In the genomic region with DNA sequence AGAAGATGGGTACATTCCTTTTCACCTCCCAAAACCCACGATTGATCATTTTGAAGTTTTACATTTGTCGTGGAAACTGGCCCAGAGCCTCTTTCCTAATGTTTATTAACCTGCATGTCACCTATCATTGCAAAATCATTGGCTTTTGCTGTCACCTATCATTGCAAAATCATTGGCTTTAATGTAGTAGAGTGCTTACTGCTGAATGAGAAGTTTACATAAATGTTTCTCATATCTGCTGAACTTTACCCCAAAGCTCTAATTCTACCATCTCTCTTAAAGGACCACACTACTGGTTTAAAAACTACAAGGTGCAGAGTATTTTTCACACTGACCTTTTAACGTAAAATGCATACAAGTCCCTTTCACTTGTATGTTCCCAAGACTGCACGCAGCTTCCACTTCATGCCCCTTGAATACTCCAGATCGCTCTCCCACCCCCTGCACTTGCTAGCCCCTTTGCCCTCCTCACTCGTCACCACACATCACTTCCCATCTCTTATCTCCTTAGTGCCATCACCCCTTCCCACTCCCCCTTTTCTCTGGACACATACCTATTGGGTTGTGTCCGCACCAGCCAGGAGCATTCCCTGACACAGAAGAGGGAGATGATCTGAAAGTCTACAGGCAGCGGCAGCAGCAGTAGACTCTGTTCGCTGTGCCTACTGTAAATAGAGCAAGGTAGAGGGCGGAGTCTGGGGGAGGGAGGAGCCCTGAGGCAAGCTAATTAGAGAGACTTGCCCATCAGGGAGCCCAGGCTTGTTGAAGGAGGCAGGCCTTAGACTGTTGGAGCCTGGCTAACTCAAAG, we compare ENCODE assay signal across 8 cellular contexts. TPM values are rescaled to one million over a fixed set of nuclear protein-coding genes. Genes with fewer than 3 reads are reported as not detected.
DNase-seq lines count a peak whose midpoint lies in the region; ATAC-seq and TF ChIP-seq lines count a peak whose summit lies in the region.

No MANE protein-coding gene starts in this region.

- CTCF ChIA-PET in CD8-positive, alpha-beta T cell (lab: Charles Lee), result interaction anchor here (1.4 kb wide), 1 partner anchor 9 kb away, joined by 3 read pairs; no protein-coding TSS in a partner anchor

- H3K36me3 ChIP-seq in lower lobe of right lung, result no peaks in the 10 kb centered on the region
- H3K36me3 ChIP-seq in CD8-positive, alpha-beta T cell (ENCODE audit: insufficient read depth, low read length), result no peaks in the 10 kb centered on the region

- ATAC-seq in GM18909 (IDR thresholded peaks at IDR 0.05; ENCODE audit: poor library complexity, unreplicated experiment), result peak; percentile 80
- peak; percentile 92 for ATAC-seq in HG02642 (IDR thresholded peaks at IDR 0.05; ENCODE audit: poor library complexity, unreplicated experiment)
- ATAC-seq in lower lobe of right lung, result peak; percentile 56 to 59
- no peak for ATAC-seq in CD8-positive, alpha-beta T cell
- ATAC-seq in sciatic nerve, result no peak

- no peaks in the 10 kb centered on the region for H3K4me1 Mint-ChIP-seq in CD8-positive, alpha-beta T cell (ENCODE audit: low read depth)

- H3K27ac ChIP-seq in lower lobe of right lung, result no peak overlapping the region
- H3K27ac ChIP-seq in CD8-positive, alpha-beta T cell (ENCODE audit: low read depth, low read length), result no peak overlapping the region

- intact Hi-C loops in lower lobe of right lung (cut with DNase I) (no loop called here), sciatic nerve (cut with DNase I) (no loop called here)
- intact Hi-C loops in CD8-positive, alpha-beta T cell (cut with DNase I, micrococcal nuclease), result no loop called here

- no peaks in the 10 kb centered on the region for H3K9me3 ChIP-seq in lower lobe of right lung
- H3K9me3 ChIP-seq in CD8-positive, alpha-beta T cell (ENCODE audit: low read length), result no peaks in the 10 kb centered on the region

- no peaks in the 10 kb centered on the region for H3K4me1 ChIP-seq in lower lobe of right lung
- no peaks in the 10 kb centered on the region for H3K4me1 ChIP-seq in CD8-positive, alpha-beta T cell (ENCODE audit: insufficient read depth, low read length)

- H3K27ac Mint-ChIP-seq in CD8-positive, alpha-beta T cell, result no peak overlapping the region

- no peaks in the 10 kb centered on the region for H3K36me3 Mint-ChIP-seq in CD8-positive, alpha-beta T cell

- no peak overlapping the region for H3K4me3 ChIP-seq in lower lobe of right lung
- H3K4me3 ChIP-seq in CD8-positive, alpha-beta T cell (ENCODE audit: low read depth, low read length), result no peak overlapping the region

- DNase-seq in NCI-H69 (lab: John Stamatoyannopoulos, UW), result peak; percentile 92
- DNase-seq in lower lobe of right lung, result no peak
- DNase-seq in CD8-positive, alpha-beta T cell, result no peak
- DNase-seq in sciatic nerve (ENCODE audit: low spot score), result no peak
- DNase-seq in midbrain (lab: John Stamatoyannopoulos, UW), result no peak
- DNase-seq in NCI-H1105 treated with DMSO at 0.1 percent for 48 hours (lab: John Stamatoyannopoulos, UW), result no peak

- H3K9me3 Mint-ChIP-seq in CD8-positive, alpha-beta T cell, result no peaks in the 10 kb centered on the region

- POLR2A ChIA-PET in CD8-positive, alpha-beta T cell (lab: Charles Lee), result no interaction called here

- no peaks in the 10 kb centered on the region for H3K27me3 Mint-ChIP-seq in CD8-positive, alpha-beta T cell (ENCODE audit: low read depth)

- no peaks in the 10 kb centered on the region for H3K27me3 ChIP-seq in lower lobe of right lung (ENCODE audit: low read depth)
- no peaks in the 10 kb centered on the region for H3K27me3 ChIP-seq in CD8-positive, alpha-beta T cell (ENCODE audit: insufficient read depth, low read length)

- H3K4me3 Mint-ChIP-seq in CD8-positive, alpha-beta T cell, result no peak overlapping the region

- TF ChIP-seq CTCF in lower lobe of right lung (IDR thresholded peaks at IDR 0.05), result no peak
- TF ChIP-seq CTCF in CD8-positive, alpha-beta T cell (IDR thresholded peaks at IDR 0.05), result no peak

RNA-seq across cellular contexts. Expression of gene ATOSA, which starts 30.2 kb away (rescaled TPM):
- total RNA-seq in lower lobe of right lung, result 46.7 TPM
- 100 to 1,000 TPM; 133 to 134 TPM for total RNA-seq in CD8-positive, alpha-beta T cell
- total RNA-seq in sciatic nerve, result 39.3 TPM

Comparison
In these comparisons a context has a peak if more than half of its experiments do, and no peak if none do; other contexts are left out.
1. ATAC-seq: peak in GM18909 (single experiment), HG02642 (single experiment) and lower lobe of right lung (2 of 2); none in CD8-positive, alpha-beta T cell (single experiment) and sciatic nerve (single experiment).